In genomic region chr12:4909397-4909733, GRCh38 we compare ENCODE assay signal across 9 cellular contexts. TPM values are rescaled to one million over a fixed set of nuclear protein-coding genes. Genes with fewer than 3 reads are reported as not detected.
DNase-seq lines count a peak whose midpoint lies in the region; ATAC-seq, FAIRE-seq and TF ChIP-seq lines count a peak whose summit lies in the region.
"Had no signal": no experiment of that assay in that cellular context is flagged by ENCODE, and none has a peak within 500 bp of the region (broad histone marks: within the 10 kb centered on the region; RNA-seq: fewer than 3 reads in every experiment).

No MANE protein-coding gene starts in this region.

- TF ChIP-seq CTCF in upper lobe of right lung (IDR thresholded peaks at IDR 0.05): no peak

- H3K4me1 ChIP-seq in adipocyte (ENCODE audit: control insufficient read depth, insufficient read depth, low read length): peaks cover 18% of the 10 kb centered on the region
- peaks cover 12% of the 10 kb centered on the region for H3K4me1 ChIP-seq in muscle layer of colon (ENCODE audit: insufficient read depth, low read length)
- H3K4me1 ChIP-seq in upper lobe of right lung: peaks cover 23% of the 10 kb centered on the region

- no peaks in the 10 kb centered on the region for H3K9me3 ChIP-seq in adipocyte (ENCODE audit: control insufficient read depth, low read length)
- H3K9me3 ChIP-seq in muscle layer of colon (ENCODE audit: low read length): no peaks in the 10 kb centered on the region
- H3K9me3 ChIP-seq in upper lobe of right lung: no peaks in the 10 kb centered on the region

- H3K27me3 ChIP-seq in adipocyte (replicated peaks; ENCODE audit: control insufficient read depth, insufficient read depth, low read length) (peaks cover 10% of the 10 kb centered on the region), muscle layer of colon (ENCODE audit: control insufficient read depth in 1 of 2, insufficient read depth in 2 of 2, low read length in 2 of 2) (peaks cover 26 to 34% of the 10 kb centered on the region in 2 donors), upper lobe of right lung (peaks cover 80% of the 10 kb centered on the region)

- H3K9ac ChIP-seq in adipocyte (ENCODE audit: low read length) (peak overlapping the region; percentile 37), muscle layer of colon (ENCODE audit: low read length) (no peak overlapping the region)

- H3K27ac ChIP-seq in muscle layer of colon (ENCODE audit: low read depth, low read length): no peak overlapping the region
- H3K27ac ChIP-seq in upper lobe of right lung: no peak overlapping the region

- no peak overlapping the region for H3K27ac Mint-ChIP-seq in activated naive CD4-positive, alpha-beta T cell treated with anti-CD3 and anti-CD28 coated beads, Interleukin-2, amount 50 U/mL, for 24 hours
- H3K27ac Mint-ChIP-seq in activated naive CD4-positive, alpha-beta T cell treated with anti-CD3 and anti-CD28 coated beads, Interleukin-2, amount 50 U/mL, for 72 hours: no peak overlapping the region
- H3K27ac Mint-ChIP-seq: dendritic cell treated with granulocyte-macrophage colony-stimulating factor and Interleukin-4, amounts not matched to agents 40 ng/mL and 50 ng/mL, for 4 days had no signal

- peak overlapping the region; percentile 57 for H3K4me3 Mint-ChIP-seq in activated naive CD4-positive, alpha-beta T cell treated with anti-CD3 and anti-CD28 coated beads, Interleukin-2, amount 50 U/mL, for 24 hours

- intact Hi-C loops in upper lobe of right lung (cut with DNase I): no loop called here

- H3K27me3 Mint-ChIP-seq in activated naive CD4-positive, alpha-beta T cell treated with anti-CD3 and anti-CD28 coated beads, Interleukin-2, amount 50 U/mL, for 24 hours: peaks cover 36% of the 10 kb centered on the region

- H3K36me3 ChIP-seq in adipocyte (ENCODE audit: control insufficient read depth, insufficient read depth, low read length, severe bottlenecking): no peaks in the 10 kb centered on the region
- no peaks in the 10 kb centered on the region for H3K36me3 ChIP-seq in muscle layer of colon (ENCODE audit: insufficient read depth, low read length)
- no peaks in the 10 kb centered on the region for H3K36me3 ChIP-seq in upper lobe of right lung

- H3K9me3 Mint-ChIP-seq in activated naive CD4-positive, alpha-beta T cell treated with anti-CD3 and anti-CD28 coated beads, Interleukin-2, amount 50 U/mL, for 24 hours: no peaks in the 10 kb centered on the region
- H3K9me3 Mint-ChIP-seq in activated naive CD4-positive, alpha-beta T cell treated with anti-CD3 and anti-CD28 coated beads, Interleukin-2, amount 50 U/mL, for 72 hours: no peaks in the 10 kb centered on the region
- H3K9me3 Mint-ChIP-seq: dendritic cell treated with granulocyte-macrophage colony-stimulating factor and Interleukin-4, amounts not matched to agents 40 ng/mL and 50 ng/mL, for 4 days had no signal

- no peak for DNase-seq in activated naive CD4-positive, alpha-beta T cell treated with anti-CD3 and anti-CD28 coated beads, Interleukin-2, amount 50 U/mL, for 72 hours (ENCODE audit: low spot score in 2 of 2)
- DNase-seq in adipocyte (ENCODE audit: low read depth) (peak; percentile 7), upper lobe of right lung (no peak), NCI-H82 (lab: John Stamatoyannopoulos, UW) (no peak), NCI-H128 (lab: John Stamatoyannopoulos, UW; ENCODE audit: unreplicated experiment) (no peak), frontal cortex (ENCODE audit: low spot score in 2 of 2) (no peak)

- H3K4me3 ChIP-seq in adipocyte (ENCODE audit: low read length) (peak overlapping the region; percentile 84), muscle layer of colon (ENCODE audit: low read depth in 1 of 2, low read length in 2 of 2) (peak overlapping the region; percentile 30 to 70), upper lobe of right lung (peak overlapping the region; percentile 39)

- ATAC-seq in activated naive CD4-positive, alpha-beta T cell treated with anti-CD3 and anti-CD28 coated beads, Interleukin-2, amount 50 U/mL, for 72 hours: no peak
- no peak for ATAC-seq in upper lobe of right lung

- no peak for FAIRE-seq in frontal cortex (lab: Jason Lieb, UNC)

- peaks cover 18% of the 10 kb centered on the region for H3K4me1 Mint-ChIP-seq in activated naive CD4-positive, alpha-beta T cell treated with anti-CD3 and anti-CD28 coated beads, Interleukin-2, amount 50 U/mL, for 24 hours

- H3K36me3 Mint-ChIP-seq in activated naive CD4-positive, alpha-beta T cell treated with anti-CD3 and anti-CD28 coated beads, Interleukin-2, amount 50 U/mL, for 24 hours: peaks cover 2% of the 10 kb centered on the region
- H3K36me3 Mint-ChIP-seq in activated naive CD4-positive, alpha-beta T cell treated with anti-CD3 and anti-CD28 coated beads, Interleukin-2, amount 50 U/mL, for 72 hours: peaks cover 6 to 12% of the 10 kb centered on the region in 2 donors

RNA-seq across cellular contexts. Expression of gene KCNA1, which starts 0.3 kb away (rescaled TPM):
- total RNA-seq in activated naive CD4-positive, alpha-beta T cell treated with anti-CD3 and anti-CD28 coated beads, Interleukin-2, amount 50 U/mL, for 72 hours: under 1 TPM in 1 of 2 donors, not detected in 1; 0.16 TPM
- total RNA-seq in upper lobe of right lung: not detected
- total RNA-seq in frontal cortex: 7.3 TPM
